Comparison of ENCODE assay signal across 16 cellular contexts in the genomic region with DNA sequence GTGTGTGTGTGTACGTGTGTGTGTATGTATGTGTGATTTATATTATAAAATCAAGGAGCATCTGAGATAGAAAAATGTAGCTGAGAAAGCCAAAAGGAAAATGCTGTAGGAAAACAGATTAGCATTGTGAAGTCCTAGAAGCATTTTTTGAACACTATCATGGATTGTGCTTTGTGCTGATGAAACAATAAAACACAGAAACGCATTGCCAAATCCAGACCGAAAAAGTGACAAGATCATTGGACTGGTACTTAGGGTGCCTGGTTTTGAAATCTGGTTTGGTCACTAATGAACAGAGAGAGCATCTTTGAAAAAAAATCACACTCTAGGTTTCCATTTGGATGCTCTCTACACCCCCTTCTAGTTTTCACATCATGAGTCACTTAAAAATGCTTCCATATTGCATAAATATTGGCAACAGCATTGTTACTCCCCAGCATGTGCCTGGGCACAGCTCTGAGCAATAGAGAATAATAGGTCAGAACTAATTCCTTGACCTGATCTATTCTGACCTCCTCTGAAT.
DNase-seq lines count a peak whose midpoint lies in the region; TF ChIP-seq lines count a peak whose summit lies in the region.
"Had no signal": no experiment of that assay in that cellular context is flagged by ENCODE, and none has a peak within 500 bp of the region (broad histone marks: within the 10 kb centered on the region; RNA-seq: fewer than 3 reads in every experiment).

No MANE protein-coding gene starts in this region.

- no peaks in the 10 kb centered on the region for H3K36me3 ChIP-seq in OCI-LY3 (replicated peaks; ENCODE audit: low read depth, low read length)

- POLR2A ChIA-PET in RWPE1 (lab: Yijun Ruan, JAX; ENCODE audit: low non-redundant PET) = no interaction called here

- peak; percentile 9 for DNase-seq in AG10803 (ENCODE audit: low read depth)
- peak; percentile 58 for DNase-seq in globus pallidus (ENCODE audit: low spot score)
- DNase-seq in midbrain (lab: John Stamatoyannopoulos, UW) = peak; percentile 23
- no peak for DNase-seq in activated CD8-positive, alpha-beta memory T cell treated with anti-CD3 and anti-CD28 coated beads, Interleukin-2, amount 50 U/mL, for 4 hours
- no peak for DNase-seq in H4 (ENCODE audit: low spot score)
- DNase-seq in T-helper 2 cell = no peak
- no peak for DNase-seq in RWPE1 (ENCODE audit: low spot score)
- DNase-seq: 8988T; CD4-positive, alpha-beta memory T cell; DMS153; DMS79; GDM1; HCEC 1CT had no signal

- no peak overlapping the region for H3K9ac ChIP-seq in OCI-LY3 (ENCODE audit: low read length)
- H3K9ac ChIP-seq: GM23248 had no signal

- H3K4me3 ChIP-seq in AG10803 (ENCODE audit: low read length) (no peak overlapping the region), OCI-LY3 (ENCODE audit: low read length) (no peak overlapping the region)
- H3K4me3 ChIP-seq: GM23248 had no signal

- peak overlapping the region; percentile 5 for H3K4me2 ChIP-seq in OCI-LY3 (ENCODE audit: low read length)

- H3K27me3 ChIP-seq in OCI-LY3 (ENCODE audit: low read depth, low read length) = no peaks in the 10 kb centered on the region

- no peaks in the 10 kb centered on the region for H4K20me1 ChIP-seq in OCI-LY3 (ENCODE audit: insufficient read depth, low read length)

- peaks cover 17% of the 10 kb centered on the region for H3K4me1 ChIP-seq in OCI-LY3 (ENCODE audit: low read length)

- CTCF ChIA-PET in RWPE1 (lab: Yijun Ruan, JAX) = interaction anchor here (0.6 kb wide), 3 partner anchors 145 to 493 kb away, joined by 3 to 5 read pairs (median 4); no protein-coding TSS in a partner anchor

- H3K9me3 ChIP-seq in OCI-LY3 (ENCODE audit: insufficient read depth, low read length) = no peaks in the 10 kb centered on the region

- H3K27ac ChIP-seq in OCI-LY3 (ENCODE audit: low read length) (no peak overlapping the region), RWPE1 (no peak overlapping the region)
- H3K27ac ChIP-seq: C4-2B, GM23248 had no signal

- TF ChIP-seq CTCF in AG10803 (conservative IDR thresholded peaks at IDR 0.05; ENCODE audit: low read length) (no peak), OCI-LY3 (IDR thresholded peaks at IDR 0.05; ENCODE audit: low read depth, low read length) (no peak), RWPE1 (conservative IDR thresholded peaks at IDR 0.05; ENCODE audit: low read depth) (no peak)

- H2AFZ ChIP-seq in OCI-LY3 (ENCODE audit: low read depth, low read length) = no peak overlapping the region
- H2AFZ ChIP-seq: GM23248 had no signal

- no peaks in the 10 kb centered on the region for H3K79me2 ChIP-seq in OCI-LY3 (ENCODE audit: low read length)

Comparison
In these comparisons a context has a peak if more than half of its experiments do, and no peak if none do; other contexts are left out.
1. DNase-seq: peak in AG10803 (single experiment), globus pallidus (single experiment) and midbrain (single experiment); none in activated CD8-positive, alpha-beta memory T cell treated with anti-CD3 and anti-CD28 coated beads, Interleukin-2, amount 50 U/mL, for 4 hours (single experiment), H4 (single experiment), T-helper 2 cell (0 of 5) and RWPE1 (single experiment).